ENCODE assay signal across 33 cellular contexts in the genomic region with DNA sequence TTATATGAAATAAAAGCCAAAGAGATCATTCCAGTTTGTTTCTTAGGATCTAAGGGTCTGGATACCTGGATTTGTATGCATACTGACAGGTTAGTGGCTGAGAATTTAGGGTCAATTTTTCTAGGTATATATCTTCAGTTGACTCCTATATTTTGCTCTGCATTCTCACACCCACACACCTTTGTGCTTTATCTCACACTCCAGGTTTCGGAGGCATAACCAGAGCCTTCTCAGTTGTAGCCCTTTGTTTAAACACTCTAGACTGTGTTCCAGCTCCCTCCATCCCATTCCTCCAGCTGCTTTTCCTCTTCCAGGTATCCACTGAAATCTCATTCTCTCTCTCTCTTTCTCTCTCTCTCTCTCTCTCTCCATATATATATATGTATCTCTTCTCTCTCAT. TPM values are rescaled to one million over a fixed set of nuclear protein-coding genes. Genes with fewer than 3 reads are reported as not detected.
DNase-seq lines count a peak whose midpoint lies in the region; ATAC-seq, FAIRE-seq and TF ChIP-seq lines count a peak whose summit lies in the region.
"Had no signal": no experiment of that assay in that cellular context is flagged by ENCODE, and none has a peak within 500 bp of the region (broad histone marks: within the 10 kb centered on the region; RNA-seq: fewer than 3 reads in every experiment).

No MANE protein-coding gene starts in this region.

- no peak for TF ChIP-seq RAD21 in K562 (CRISPR knock-in tag; conservative IDR thresholded peaks at IDR 0.05 in 1 of 2, IDR thresholded peaks at IDR 0.05 in 1 of 2)

- DNase-seq in GM23338 (ENCODE audit: low spot score) (no peak), K562 (ENCODE audit: extremely low read depth in 1 of 4, low spot score in 3 of 4) (peak in 2 of 4 experiments; percentile 32 to 55), HT-29 (ENCODE audit: low spot score) (no peak)
- DNase-seq: 8988T; ACHN; AML-193; BE2C; C1 segment of cervical spinal cord; Caco-2; Calu3; CD4-positive, alpha-beta memory T cell; CD4-positive, alpha-beta T cell; CD4-positive, CD25-positive, alpha-beta regulatory T cell; CD8-positive, alpha-beta memory T cell; CD8-positive, alpha-beta T cell; COR-L47; DMS 273 treated with DMSO at 0.1 percent for 48 hours; DMS153; DMS53; DMS79; DMS79 treated with DMSO at 0.1 percent for 48 hours; DND-41; EL had no signal

- H3K4me1 ChIP-seq in GM23338 (ENCODE audit: insufficient read depth) (no peaks in the 10 kb centered on the region), K562 (replicated peaks in 1 of 2; ENCODE audit: control insufficient read depth in 2 of 2, insufficient read depth in 2 of 2, low read length in 2 of 2) (peaks cover 16 to 25% of the 10 kb centered on the region in 2 experiments; a peak in 4 of 5 replicates)
- H3K4me1 ChIP-seq: A549; BE2C; BLaER1; BLaER1 treated with 17β-estradiol and CSF1 and Interleukin-3, amounts not matched to agents 10 nM and 100 nM; Caco-2 had no signal

- H3K36me3 Mint-ChIP-seq in GM23338 (ENCODE audit: low read depth) = no peaks in the 10 kb centered on the region
- H3K36me3 Mint-ChIP-seq: CD14-positive monocyte; CD4-positive, alpha-beta memory T cell; CD4-positive, CD25-positive, alpha-beta regulatory T cell; CD8-positive, alpha-beta T cell had no signal

- no TSS peak for BruUV-seq in K562 (replicated peaks; lab: Mats Ljungman, UMichigan)

- H2AFZ ChIP-seq in GM23338 = peak overlapping the region; percentile 8; the same call in 1 of the 2 replicates
- H2AFZ ChIP-seq in K562 (ENCODE audit: low read depth, low read length) = peak overlapping the region; percentile 72

- H3K27me3 ChIP-seq in GM23338 (ENCODE audit: insufficient read depth) = no peaks in the 10 kb centered on the region
- H3K27me3 ChIP-seq in K562 (ENCODE audit: control insufficient read depth in 2 of 2, insufficient read depth in 2 of 2, low read length in 2 of 2) = no peaks in the 10 kb centered on the region
- H3K27me3 ChIP-seq: BLaER1; BLaER1 treated with 17β-estradiol and CSF1 and Interleukin-3, amounts not matched to agents 10 nM and 100 nM had no signal

- no peak overlapping the region for H3K9ac ChIP-seq in K562 (ENCODE audit: insufficient read depth in 1 of 2, low read depth in 2 of 2, low read length in 2 of 2)
- H3K9ac ChIP-seq: BLaER1; BLaER1 treated with 17β-estradiol and CSF1 and Interleukin-3, amounts not matched to agents 10 nM and 100 nM had no signal

- no peak overlapping the region for H3K27ac Mint-ChIP-seq in GM23338
- H3K27ac Mint-ChIP-seq: B cell; CD14-positive monocyte; CD4-positive, alpha-beta T cell; CD4-positive, CD25-positive, alpha-beta regulatory T cell; CD8-positive, alpha-beta T cell had no signal

- H3K36me3 ChIP-seq in GM23338 (ENCODE audit: insufficient read depth) (no peaks in the 10 kb centered on the region), K562 (ENCODE audit: control insufficient read depth, insufficient read depth, low read length) (no peaks in the 10 kb centered on the region)
- H3K36me3 ChIP-seq: BE2C; BLaER1; BLaER1 treated with 17β-estradiol and CSF1 and Interleukin-3, amounts not matched to agents 10 nM and 100 nM had no signal

- H3K27ac ChIP-seq in GM23338 (ENCODE audit: low read depth) (no peak overlapping the region), K562 (ENCODE audit: extremely low read depth, low read depth, low read length) (no peak overlapping the region)
- H3K27ac ChIP-seq: 22Rv1; A549; BLaER1; BLaER1 treated with 17β-estradiol and CSF1 and Interleukin-3, amounts not matched to agents 10 nM and 100 nM; C4-2B had no signal

- 50% methylated on average over 1 of the region's 1 CpG for WGBS in K562 (ENCODE audit: insufficient coverage, low coverage, missing lambda C conversion rate)

- no peaks in the 10 kb centered on the region for H3K9me1 ChIP-seq in K562 (ENCODE audit: control insufficient read depth, insufficient read depth, low read length)

- ATAC-seq in GM23338 (no peak), K562 (peak; percentile 69), HG03442 (IDR thresholded peaks at IDR 0.05; ENCODE audit: unreplicated experiment) (no peak)
- ATAC-seq: A549; CD8-positive, alpha-beta T cell had no signal

- H3K9me2 ChIP-seq in GM23338 (ENCODE audit: insufficient read depth) = no peaks in the 10 kb centered on the region

- TF ChIP-seq POLR2A in K562 (conservative IDR thresholded peaks at IDR 0.05) = no peak

- H3F3A ChIP-seq in GM23338 (replicated peaks; ENCODE audit: low read depth) = no peaks in the 10 kb centered on the region

- no peaks in the 10 kb centered on the region; the same call in 2 of the 3 replicates for H3K4me1 Mint-ChIP-seq in GM23338
- H3K4me1 Mint-ChIP-seq: B cell; CD14-positive monocyte; CD4-positive, CD25-positive, alpha-beta regulatory T cell; CD8-positive, alpha-beta memory T cell had no signal

- no peak for TF ChIP-seq CTCF in GM23338 (conservative IDR thresholded peaks at IDR 0.05; ENCODE audit: low read depth in 2 of 2)
- no peak for TF ChIP-seq CTCF in K562 (IDR thresholded peaks at IDR 0.05 in 2 of 3, conservative IDR thresholded peaks at IDR 0.05 in 1 of 3; ENCODE audit: insufficient read depth in 2 of 3, low read depth in 1 of 3, low read length in 3 of 3)

- TF ChIP-seq EP300 in K562 (IDR thresholded peaks at IDR 0.05; ENCODE audit: low read length) = no peak; the same call in 1 of the 2 replicates

- no peak overlapping the region for H3K4me2 ChIP-seq in GM23338
- H3K4me2 ChIP-seq in K562 (ENCODE audit: insufficient read depth, low read length) = no peak overlapping the region
- H3K4me2 ChIP-seq: A549; BLaER1; BLaER1 treated with 17β-estradiol and CSF1 and Interleukin-3, amounts not matched to agents 10 nM and 100 nM had no signal

- H4K20me1 ChIP-seq in GM23338 (replicated peaks; ENCODE audit: insufficient read depth) (no peaks in the 10 kb centered on the region), K562 (replicated peaks; ENCODE audit: control insufficient read depth, insufficient read depth, low read length) (no peaks in the 10 kb centered on the region)
- H4K20me1 ChIP-seq: BLaER1; BLaER1 treated with 17β-estradiol and CSF1 and Interleukin-3, amounts not matched to agents 10 nM and 100 nM had no signal

- H3K9me3 Mint-ChIP-seq in GM23338 = no peaks in the 10 kb centered on the region; the same call in 2 of the 3 replicates
- H3K9me3 Mint-ChIP-seq: CD4-positive, alpha-beta memory T cell; CD4-positive, alpha-beta T cell; CD4-positive, CD25-positive, alpha-beta regulatory T cell; CD8-positive, alpha-beta memory T cell; CD8-positive, alpha-beta T cell had no signal

- H3K4me3 ChIP-seq in GM23338 (no peak overlapping the region), K562 (no peak overlapping the region)
- H3K4me3 ChIP-seq: A549; BLaER1; BLaER1 treated with 17β-estradiol and CSF1 and Interleukin-3, amounts not matched to agents 10 nM and 100 nM had no signal

- intact Hi-C loops in K562 (cut with micrococcal nuclease) = loop anchor here (1.0 kb wide), 1 partner anchor 45 kb away; no protein-coding TSS in a partner anchor

- CTCF ChIA-PET in K562 (lab: Yijun Ruan, JAX; ENCODE audit: low intra/inter-chr PET ratio) = no interaction called here

- H3K27me3 Mint-ChIP-seq in GM23338 (ENCODE audit: insufficient read depth, low read depth, poor library complexity) = no peaks in the 10 kb centered on the region
- H3K27me3 Mint-ChIP-seq: B cell; CD4-positive, alpha-beta T cell had no signal

- H3K4me3 Mint-ChIP-seq in GM23338 = no peak overlapping the region
- H3K4me3 Mint-ChIP-seq: B cell; CD14-positive monocyte; CD4-positive, alpha-beta memory T cell; CD4-positive, alpha-beta T cell; CD4-positive, CD25-positive, alpha-beta regulatory T cell; CD8-positive, alpha-beta memory T cell; CD8-positive, alpha-beta T cell had no signal

- no peak for FAIRE-seq in K562 (lab: Jason Lieb, UNC)
- FAIRE-seq: A204.1, A549, D721Med had no signal

- H3K79me2 ChIP-seq in GM23338 (replicated peaks; ENCODE audit: insufficient read depth) (no peaks in the 10 kb centered on the region), K562 (ENCODE audit: control insufficient read depth, insufficient read depth, low read length) (no peaks in the 10 kb centered on the region)

- H3K9me3 ChIP-seq in K562 (replicated peaks; ENCODE audit: control insufficient read depth, insufficient read depth, low read depth, low read length) = no peaks in the 10 kb centered on the region
- H3K9me3 ChIP-seq: A549, BE2C, BLaER1, Caco-2 had no signal

- POLR2A ChIA-PET in K562 (lab: Yijun Ruan, JAX) = interaction anchor here (1.2 kb wide), 1 partner anchor 11 kb away, joined by 6 read pairs; a partner anchor contains a TSS

- in situ Hi-C loops in K562 (cut with MboI) = no loop called here

TF ChIP-seq in GM23338, 12 proteins besides CTCF, POLR2A, EP300 and RAD21 (continues in another document):
- no peak for TF ChIP-seq STAT1 (IDR thresholded peaks at IDR 0.05; ENCODE audit: unreplicated experiment)
- TF ChIP-seq NANOG (IDR thresholded peaks at IDR 0.05; ENCODE audit: borderline replicate concordance) = no peak
- no peak for TF ChIP-seq ZNF114 (CRISPR knock-in tag; IDR thresholded peaks at IDR 0.05)

TF ChIP-seq in K562, 482 proteins besides CTCF, POLR2A, EP300 and RAD21 (continues in another document):
- TF ChIP-seq FIP1L1 (IDR thresholded peaks at IDR 0.05; ENCODE audit: low read depth, low read length, poor library complexity, severe bottlenecking) (no peak), EGR1 (conservative IDR thresholded peaks at IDR 0.05) (peak; percentile 70), ARID1B (IDR thresholded peaks at IDR 0.05) (peak; percentile 22; the same call in 1 of the 2 replicates), ZNF212 (CRISPR knock-in tag; IDR thresholded peaks at IDR 0.05) (no peak)

RNA-seq across cellular contexts. Expression of a gene that starts 10.6 kb away (rescaled TPM):
- total RNA-seq in GM23338 (2014; rRNA removed; shearing (Covaris generic)) = 18.3 and 19.1 TPM in 2 replicates
- 35.8 and 41.8 TPM in 2 replicates for polyA plus RNA-seq in GM23338 (2016; fragmentation: Nextera tagmentation; extraction: Ambion mirVana)
- 5.1 and 18.0 TPM in 2 replicates for total RNA-seq in K562 (2011; cell fraction: chromatin; rRNA removed; ENCODE audit: low replicate concordance)
- 3.4 and 4.5 TPM in 2 replicates for total RNA-seq in K562 (2011; cell fraction: nucleolus; rRNA removed)
- 11.1 and 18.9 TPM in 2 replicates for total RNA-seq in K562 (2011; cell fraction: nucleoplasm; rRNA removed)
- total RNA-seq in K562 (2014; rRNA removed) = 32.7 and 33.0 TPM in 2 replicates
- total RNA-seq in K562 (2014; rRNA removed; fragmentation: Illumina TruSeq; extraction: Trizol) = 51.8 and 57.5 TPM in 2 replicates
- total RNA-seq in K562 (2015; rRNA removed; fragmentation: Illumina TruSeq; extraction: Trizol) = 39.1 and 43.8 TPM in 2 replicates
- 34.0 and 36.9 TPM in 2 replicates for total RNA-seq in K562 (2021)
- polyA plus RNA-seq in K562 (2011; rRNA removed) = 41.1 and 48.4 TPM in 2 replicates
- 8.9 and 17.6 TPM in 2 replicates for polyA plus RNA-seq in K562 (2011; cell fraction: cytosol; rRNA removed)
- polyA plus RNA-seq in K562 (2011; cell fraction: nucleus; rRNA removed) = 6.9 and 13.8 TPM in 2 replicates
- polyA plus RNA-seq in K562 (2012) = 29.9 and 41.6 TPM in 2 replicates
- polyA plus RNA-seq in K562 (2014; fragmentation: Illumina TruSeq; extraction: Trizol) = 48.3 and 63.2 TPM in 2 replicates
- polyA plus RNA-seq in K562 (2014; fragmentation: Nextera tagmentation; extraction: Ambion mirVana) = 10 to 100 TPM; 67.6 to 74.5 TPM
- polyA plus RNA-seq in K562 (2014; rRNA removed) = 42.6 and 43.5 TPM in 2 replicates
- polyA minus RNA-seq in K562 (2011; rRNA and poly(A)+ RNA removed) = 35.2 and 36.1 TPM in 2 replicates
- 10.5 and 12.0 TPM in 2 replicates for polyA minus RNA-seq in K562 (2011; cell fraction: cytosol; rRNA and poly(A)+ RNA removed)
- polyA minus RNA-seq in K562 (2011; cell fraction: nucleus; rRNA and poly(A)+ RNA removed) = 10.6 and 19.3 TPM in 2 replicates
- total RNA-seq in HT-29 (2014; rRNA removed; shearing (Covaris generic)) = 17.2 and 19.8 TPM in 2 replicates
